In genomic region chr12:68538722-68539614, GRCh38 we compare ENCODE assay signal across 8 cellular contexts.
A peak's percentile ranks its signal among the peaks of the same experiment; 100 is the strongest.
DNase-seq lines count a peak whose midpoint lies in the region; ATAC-seq, FAIRE-seq and TF ChIP-seq lines count a peak whose summit lies in the region.

No MANE protein-coding gene starts in this region.

- TF ChIP-seq CTCF in GM13976 (IDR thresholded peaks at IDR 0.05; ENCODE audit: borderline replicate concordance, control extremely low read depth, extremely low read depth, insufficient read depth, missing control alignments) = no peak
- TF ChIP-seq CTCF in NB4 (IDR thresholded peaks at IDR 0.05; ENCODE audit: low read depth, low read length) = no peak
- no peak for TF ChIP-seq CTCF in esophagus muscularis mucosa (IDR thresholded peaks at IDR 0.05)
- TF ChIP-seq CTCF in pancreas (IDR thresholded peaks at IDR 0.05) = no peak

- CTCF ChIA-PET in activated CD4-positive, alpha-beta memory T cell treated with anti-CD3 and anti-CD28 coated beads for 36 hours (lab: Charles Lee) = interaction anchor here (0.8 to 1.1 kb wide), 3 partner anchors 41 to 298 kb away, joined by 3 read pairs; no protein-coding TSS in a partner anchor

- WGBS in esophagus muscularis mucosa = 42% methylated on average over 11 of the region's 11 CpGs
- 45 to 50% methylated on average over 11 of the region's 11 CpGs for WGBS in pancreas, 2 donors

- H3K27me3 Mint-ChIP-seq in activated CD4-positive, alpha-beta memory T cell treated with anti-CD3 and anti-CD28 coated beads for 36 hours = no peaks in the 10 kb centered on the region

- TF ChIP-seq POLR2A in NB4 (IDR thresholded peaks at IDR 0.05; ENCODE audit: extremely low read depth, insufficient read length) = no peak
- no peak for TF ChIP-seq POLR2A in esophagus muscularis mucosa (IDR thresholded peaks at IDR 0.05; ENCODE audit: low read depth)

- intact Hi-C loops in activated CD4-positive, alpha-beta memory T cell treated with anti-CD3 and anti-CD28 coated beads for 36 hours (cut with micrococcal nuclease) = loop anchor here (1.0 to 2.0 kb wide), 3 partner anchors 42 to 73 kb away; no protein-coding TSS in a partner anchor
- intact Hi-C loops in esophagus muscularis mucosa (cut with DNase I) (no loop called here), pancreas (cut with DNase I) (no loop called here)

- H3K4me1 Mint-ChIP-seq in activated CD4-positive, alpha-beta memory T cell treated with anti-CD3 and anti-CD28 coated beads for 36 hours (ENCODE audit: low read depth) = peaks cover 43% of the 10 kb centered on the region

- peak; percentile 43 for DNase-seq in GM13976 (ENCODE audit: low spot score)
- DNase-seq in NB4 (ENCODE audit: low read depth) = peak; percentile 92
- DNase-seq in activated CD4-positive, alpha-beta memory T cell treated with anti-CD3 and anti-CD28 coated beads for 36 hours = peak; percentile 73
- peak; percentile 92 for DNase-seq in esophagus muscularis mucosa (ENCODE audit: extremely low spot score)
- DNase-seq in pancreas = no peak
- no peak for DNase-seq in NCI-H1694 treated with DMSO at 0.1 percent for 48 hours (lab: John Stamatoyannopoulos, UW)
- DNase-seq in NCI-H1092 treated with DMSO at 0.1 percent for 48 hours (lab: John Stamatoyannopoulos, UW) = no peak

- ATAC-seq in pancreas (peak in 3 of 4 donors; percentile 61 to 77 (median 70)), HG03139 (IDR thresholded peaks at IDR 0.05; ENCODE audit: unreplicated experiment) (no peak)

- H3K9me3 ChIP-seq in esophagus muscularis mucosa (no peaks in the 10 kb centered on the region), pancreas (no peaks in the 10 kb centered on the region)

- no peaks in the 10 kb centered on the region for H3K36me3 Mint-ChIP-seq in activated CD4-positive, alpha-beta memory T cell treated with anti-CD3 and anti-CD28 coated beads for 36 hours

- FAIRE-seq in pancreas (lab: Jason Lieb, UNC) = no peak

- H3K4me3 ChIP-seq in NB4 (ENCODE audit: low read depth, low read length) (peak overlapping the region; percentile 41), esophagus muscularis mucosa (peak overlapping the region; percentile 25 to 44 (median 29)), pancreas (peak overlapping the region in 1 of 4 donors; percentile 2)

- peak overlapping the region; percentile 60 for H3K27ac Mint-ChIP-seq in activated CD4-positive, alpha-beta memory T cell treated with anti-CD3 and anti-CD28 coated beads for 36 hours

- in situ Hi-C loops in GM13976 (cut with MboI; ENCODE audit: low sequenced_read_pairs, unreplicated experiment) = no loop called here

- H3K36me3 ChIP-seq in esophagus muscularis mucosa (no peaks in the 10 kb centered on the region), pancreas (no peaks in the 10 kb centered on the region)

- no peak for TF ChIP-seq EP300 in esophagus muscularis mucosa (IDR thresholded peaks at IDR 0.05)

- no peaks in the 10 kb centered on the region for H3K27me3 ChIP-seq in esophagus muscularis mucosa
- H3K27me3 ChIP-seq in pancreas = no peaks in the 10 kb centered on the region

- POLR2A ChIA-PET in activated CD4-positive, alpha-beta memory T cell treated with anti-CD3 and anti-CD28 coated beads for 36 hours (lab: Charles Lee) = interaction anchor here (0.6 to 1.7 kb wide), 6 partner anchors 41 to 179 kb away, joined by 3 to 7 read pairs (median 3); partner anchors contain the start of gene RAP1B

- H3K4me3 Mint-ChIP-seq in activated CD4-positive, alpha-beta memory T cell treated with anti-CD3 and anti-CD28 coated beads for 36 hours = peak overlapping the region; percentile 12

- peaks cover 4% of the 10 kb centered on the region for H3K9me3 Mint-ChIP-seq in activated CD4-positive, alpha-beta memory T cell treated with anti-CD3 and anti-CD28 coated beads for 36 hours

- peak overlapping the region; percentile 32 to 72 (median 54) for H3K27ac ChIP-seq in esophagus muscularis mucosa (replicated peaks in 1 of 4)
- peak overlapping the region in 1 of 4 donors; percentile 48 for H3K27ac ChIP-seq in pancreas

- peaks cover 11 to 16% (median 14%) of the 10 kb centered on the region in 4 donors for H3K4me1 ChIP-seq in esophagus muscularis mucosa
- H3K4me1 ChIP-seq in pancreas = no peaks in the 10 kb centered on the region

Comparison
In these comparisons a context has a peak if more than half of its experiments do, and no peak if none do; other contexts are left out.
1. DNase-seq: peak in GM13976 (single experiment), NB4 (single experiment), activated CD4-positive, alpha-beta memory T cell treated with anti-CD3 and anti-CD28 coated beads for 36 hours (single experiment) and esophagus muscularis mucosa (single experiment); none in pancreas (0 of 6), NCI-H1694 treated with DMSO at 0.1 percent for 48 hours (single experiment) and NCI-H1092 treated with DMSO at 0.1 percent for 48 hours (single experiment).